9 cellular contexts compared by ENCODE assay signal in genomic region chr7:37153376-37153775, GRCh38.
"Had no signal": no experiment of that assay in that cellular context is flagged by ENCODE, and none has a peak within 500 bp of the region (broad histone marks: within the 10 kb centered on the region; RNA-seq: fewer than 3 reads in every experiment).

No MANE protein-coding gene starts in this region.

- H3K9ac ChIP-seq: GM23248 had no signal

- H3K4me3 ChIP-seq: GM23248, K562 had no signal

- DNase-seq: GM23248, GOT3, H9, HCEC 1CT, HFFc6, IMR-90, KG1 had no signal

- ATAC-seq: K562 had no signal

- H3K27ac ChIP-seq: GM23248, HL-60 had no signal

- H3K27ac Mint-ChIP-seq: H9, HFFc6 had no signal

- H3K4me3 Mint-ChIP-seq: H9, HFFc6 had no signal
